8 cellular contexts compared by ENCODE assay signal in genomic region chr9:68560131-68560844, GRCh38. TPM values are rescaled to one million over a fixed set of nuclear protein-coding genes. Genes with fewer than 3 reads are reported as not detected.
DNase-seq lines count a peak whose midpoint lies in the region; ATAC-seq lines count a peak whose summit lies in the region.

No MANE protein-coding gene starts in this region.

- peak; percentile 77 for DNase-seq in activated effector memory CD4-positive, alpha-beta T cell treated with anti-CD3 and anti-CD28 coated beads, Interleukin-2, amount 50 U/mL, for 16 hours
- DNase-seq in activated effector memory CD4-positive, alpha-beta T cell treated with Interleukin-2 at 50 U/mL for 16 hours = no peak
- peak; percentile 49 for DNase-seq in NCI-H69 (lab: John Stamatoyannopoulos, UW)
- DNase-seq in activated T-cell treated with anti-CD3 and anti-CD28 coated beads, Interleukin-2, amount 50 U/mL, for 1 hour = peak; percentile 40
- DNase-seq in globus pallidus (ENCODE audit: low spot score) = peak; percentile 16
- peak; percentile 87 for DNase-seq in posterior vena cava (ENCODE audit: low spot score)
- no peak for DNase-seq in HCEC 1CT

- ATAC-seq in HG03139 (IDR thresholded peaks at IDR 0.05; ENCODE audit: unreplicated experiment) = no peak

- intact Hi-C loops in posterior vena cava (cut with DNase I) = loop anchor here in 1 of 2 donors (5.0 kb wide), 1 partner anchor 48 kb away; no protein-coding TSS in a partner anchor

RNA-seq across cellular contexts. Expression of gene TMEM252, which starts 19.6 kb away (rescaled TPM):
- total RNA-seq in posterior vena cava = not detected

Comparison
In these comparisons a context has a peak if more than half of its experiments do, and no peak if none do; other contexts are left out.
1. DNase-seq: peak in activated effector memory CD4-positive, alpha-beta T cell treated with anti-CD3 and anti-CD28 coated beads, Interleukin-2, amount 50 U/mL, for 16 hours (single experiment), NCI-H69 (single experiment), activated T-cell treated with anti-CD3 and anti-CD28 coated beads, Interleukin-2, amount 50 U/mL, for 1 hour (single experiment), globus pallidus (single experiment) and posterior vena cava (single experiment); none in activated effector memory CD4-positive, alpha-beta T cell treated with Interleukin-2 at 50 U/mL for 16 hours (single experiment) and HCEC 1CT (single experiment).